ENCODE assay signal across 25 cellular contexts in genomic region chr2:163716101-163716500, GRCh38. TPM values are rescaled to one million over a fixed set of nuclear protein-coding genes. Genes with fewer than 3 reads are reported as not detected.
"Had no signal": no experiment of that assay in that cellular context is flagged by ENCODE, and none has a peak within 500 bp of the region (broad histone marks: within the 10 kb centered on the region; RNA-seq: fewer than 3 reads in every experiment).

No MANE protein-coding gene starts in this region.

- H3K4me1 Mint-ChIP-seq: naive thymus-derived CD8-positive, alpha-beta T cell; stimulated activated memory B cell treated with anti-CD40 and anti-IgM and Interleukin-4, amounts not matched to agents 10 μg/mL and 1 μg/mL and 100 μg/mL, for 72 hours had no signal

- DNase-seq: colonic mucosa; effector memory CD4-positive, alpha-beta T cell; foreskin keratinocyte; glutamatergic neuron; heart right ventricle; left cardiac atrium; left ventricle myocardium inferior; lower lobe of right lung; naive thymus-derived CD8-positive, alpha-beta T cell; nephron progenitor cell; occipital lobe; ovary; posterior cingulate gyrus; psoas muscle; right cardiac atrium; spleen; stimulated activated CD4-positive, alpha-beta T cell treated with anti-CD3 and anti-CD28 coated beads, Interleukin-4, amount 100 ng/mL, for 4 hours; stimulated activated naive CD8-positive, alpha-beta T cell treated with anti-CD3 and anti-CD28 coated beads, Interleukin-15, Interleukin-2, amounts not matched to agents 100 U/mL and 50 U/mL, for 24 hours; testis; tibial artery; upper lobe of left lung had no signal

- H3K4me3 ChIP-seq: colonic mucosa, esophagus muscularis mucosa, heart right ventricle, left ventricle myocardium inferior, lower lobe of right lung, ovary, psoas muscle, skin epidermis, spleen, testis, tibial artery, upper lobe of left lung had no signal

- H3K27me3 Mint-ChIP-seq: dendritic cell treated with granulocyte-macrophage colony-stimulating factor and Interleukin-4, amounts not matched to agents 40 ng/mL and 50 ng/mL, for 4 days; stimulated activated memory B cell treated with anti-CD40 and anti-IgM and Interleukin-4, amounts not matched to agents 10 μg/mL and 1 μg/mL and 100 μg/mL, for 72 hours had no signal

- H3K36me3 ChIP-seq: colonic mucosa, esophagus muscularis mucosa, heart right ventricle, left ventricle myocardium inferior, lower lobe of right lung, ovary, spleen, tibial artery, upper lobe of left lung had no signal

- H3K9me3 Mint-ChIP-seq: dendritic cell treated with granulocyte-macrophage colony-stimulating factor and Interleukin-4, amounts not matched to agents 40 ng/mL and 50 ng/mL, for 4 days; nephron progenitor cell; stimulated activated memory B cell treated with anti-CD40 and anti-IgM and Interleukin-4, amounts not matched to agents 10 μg/mL and 1 μg/mL and 100 μg/mL, for 72 hours had no signal

- H3K27ac Mint-ChIP-seq: dendritic cell treated with granulocyte-macrophage colony-stimulating factor and Interleukin-4, amounts not matched to agents 40 ng/mL and 50 ng/mL, for 4 days; naive thymus-derived CD8-positive, alpha-beta T cell; nephron progenitor cell; stimulated activated memory B cell treated with anti-CD40 and anti-IgM and Interleukin-4, amounts not matched to agents 10 μg/mL and 1 μg/mL and 100 μg/mL, for 72 hours had no signal

- H3K36me3 Mint-ChIP-seq: naive thymus-derived CD8-positive, alpha-beta T cell; stimulated activated memory B cell treated with anti-CD40 and anti-IgM and Interleukin-4, amounts not matched to agents 10 μg/mL and 1 μg/mL and 100 μg/mL, for 72 hours had no signal

- H3K4me1 ChIP-seq: colonic mucosa, foreskin keratinocyte, lower lobe of right lung, testis had no signal

- H3K9me3 ChIP-seq: colonic mucosa, esophagus muscularis mucosa, heart right ventricle, left ventricle myocardium inferior, lower lobe of right lung, ovary, psoas muscle, spleen, testis, tibial artery, upper lobe of left lung had no signal

- H3K4me3 Mint-ChIP-seq: dendritic cell treated with granulocyte-macrophage colony-stimulating factor and Interleukin-4, amounts not matched to agents 40 ng/mL and 50 ng/mL, for 4 days; naive thymus-derived CD8-positive, alpha-beta T cell; nephron progenitor cell; stimulated activated memory B cell treated with anti-CD40 and anti-IgM and Interleukin-4, amounts not matched to agents 10 μg/mL and 1 μg/mL and 100 μg/mL, for 72 hours had no signal

- ATAC-seq: foreskin keratinocyte; left cardiac atrium; lower lobe of right lung; naive thymus-derived CD8-positive, alpha-beta T cell; right cardiac atrium; stimulated activated memory B cell treated with anti-CD40 and anti-IgM and Interleukin-4, amounts not matched to agents 10 μg/mL and 1 μg/mL and 100 μg/mL, for 72 hours; stimulated activated naive CD8-positive, alpha-beta T cell treated with anti-CD3 and anti-CD28 coated beads, Interleukin-15, Interleukin-2, amounts not matched to agents 100 U/mL and 50 U/mL, for 24 hours had no signal

- H3K27me3 ChIP-seq: colonic mucosa, esophagus muscularis mucosa, foreskin keratinocyte, heart right ventricle, ovary, spleen, testis, tibial artery, upper lobe of left lung had no signal

- H3K27ac ChIP-seq: colonic mucosa, esophagus muscularis mucosa, foreskin keratinocyte, heart right ventricle, lower lobe of right lung, ovary, psoas muscle, skin epidermis, testis, tibial artery, upper lobe of left lung had no signal

RNA-seq across cellular contexts. Expression of gene FIGN, which starts 19.7 kb away (rescaled TPM):
- total RNA-seq: naive thymus-derived CD8-positive, alpha-beta T cell had no signal
